In genomic region chr5:108093186-108093585, GRCh38 we compare ENCODE assay signal across 8 cellular contexts.
DNase-seq lines count a peak whose midpoint lies in the region; ATAC-seq, FAIRE-seq and TF ChIP-seq lines count a peak whose summit lies in the region.

No MANE protein-coding gene starts in this region.

- no peaks in the 10 kb centered on the region for H4K20me1 ChIP-seq in MM.1S (ENCODE audit: insufficient read depth, low read length)

- FAIRE-seq in GM12891 (lab: Jason Lieb, UNC), result no peak

- TF ChIP-seq POLR2A in GM12891 (IDR thresholded peaks at IDR 0.05; ENCODE audit: low read depth, low read length), result no peak

- no peaks in the 10 kb centered on the region for H3K79me2 ChIP-seq in MM.1S (ENCODE audit: low read length)

- peak; percentile 53 for TF ChIP-seq CTCF in cardiac muscle cell (IDR thresholded peaks at IDR 0.05; ENCODE audit: low read depth, low read length)
- TF ChIP-seq CTCF in MM.1S (IDR thresholded peaks at IDR 0.05; ENCODE audit: low read length), result peak; percentile 4; the same call in 1 of the 2 replicates
- TF ChIP-seq CTCF in endothelial cell (IDR thresholded peaks at IDR 0.05; ENCODE audit: unreplicated experiment), result peak; percentile 65
- peak; percentile 76 for TF ChIP-seq CTCF in type B pancreatic cell (conservative IDR thresholded peaks at IDR 0.05)

- H2AFZ ChIP-seq in MM.1S (ENCODE audit: low read length), result no peak overlapping the region

- DNase-seq in cardiac muscle cell (ENCODE audit: low read depth in 1 of 2, low spot score in 1 of 2), result peak; percentile 24 to 34
- no peak for DNase-seq in Right ventricle myocardium superior
- DNase-seq in MM.1S, result no peak
- DNase-seq in endothelial cell (ENCODE audit: low spot score), result no peak
- no peak for DNase-seq in type B pancreatic cell (ENCODE audit: extremely low spot score, unreplicated experiment)
- DNase-seq in stimulated activated CD4-positive, alpha-beta T cell treated with anti-CD3 and anti-CD28 coated beads, Interleukin-4, amount 100 ng/mL, for 1 hour, result no peak
- DNase-seq in NCI-H1092 (lab: John Stamatoyannopoulos, UW), result no peak
- DNase-seq in GM12891 (ENCODE audit: insufficient read length, low spot score), result no peak

- H3K4me3 Mint-ChIP-seq in endothelial cell (ENCODE audit: unreplicated experiment), result no peak overlapping the region
- no peak overlapping the region for H3K4me3 Mint-ChIP-seq in type B pancreatic cell

- H3K9me2 ChIP-seq in MM.1S (replicated peaks; ENCODE audit: insufficient read depth, low read length), result no peaks in the 10 kb centered on the region

- intact Hi-C loops in Right ventricle myocardium superior (cut with DNase I), result no loop called here

- H3K27me3 Mint-ChIP-seq in endothelial cell (ENCODE audit: unreplicated experiment) (peaks cover 3% of the 10 kb centered on the region), type B pancreatic cell (no peaks in the 10 kb centered on the region)

- H3K9me3 ChIP-seq in cardiac muscle cell (ENCODE audit: low read depth) (no peaks in the 10 kb centered on the region), MM.1S (replicated peaks; ENCODE audit: insufficient read depth, low read length) (no peaks in the 10 kb centered on the region)

- no peaks in the 10 kb centered on the region for H3K27me3 ChIP-seq in cardiac muscle cell
- no peaks in the 10 kb centered on the region for H3K27me3 ChIP-seq in MM.1S (replicated peaks; ENCODE audit: insufficient read depth, low read length)

- no peak overlapping the region for H3K4me2 ChIP-seq in MM.1S (ENCODE audit: low read depth, low read length)

- H3K36me3 ChIP-seq in cardiac muscle cell, result no peaks in the 10 kb centered on the region
- no peaks in the 10 kb centered on the region for H3K36me3 ChIP-seq in MM.1S (replicated peaks; ENCODE audit: insufficient read depth, low read length)

- no peak overlapping the region for H3K27ac ChIP-seq in cardiac muscle cell
- H3K27ac ChIP-seq in MM.1S (ENCODE audit: low read length), result no peak overlapping the region

- H3K4me1 ChIP-seq in cardiac muscle cell (ENCODE audit: low read depth) (no peaks in the 10 kb centered on the region), MM.1S (ENCODE audit: low read length) (no peaks in the 10 kb centered on the region)

- H3K9me3 Mint-ChIP-seq in endothelial cell (ENCODE audit: unreplicated experiment) (no peaks in the 10 kb centered on the region), type B pancreatic cell (no peaks in the 10 kb centered on the region)

- H3K4me1 Mint-ChIP-seq in endothelial cell (ENCODE audit: unreplicated experiment), result no peaks in the 10 kb centered on the region
- no peaks in the 10 kb centered on the region for H3K4me1 Mint-ChIP-seq in type B pancreatic cell (ENCODE audit: unreplicated experiment)

- no peak overlapping the region for H3K9ac ChIP-seq in MM.1S (ENCODE audit: low read length)

- no peak for ATAC-seq in Right ventricle myocardium superior (ENCODE audit: poor library complexity)

- no peaks in the 10 kb centered on the region for H3F3A ChIP-seq in MM.1S (ENCODE audit: insufficient read depth, low read length)

- H3K27ac Mint-ChIP-seq in endothelial cell (ENCODE audit: unreplicated experiment) (no peak overlapping the region), type B pancreatic cell (no peak overlapping the region)

- H3K4me3 ChIP-seq in cardiac muscle cell (no peak overlapping the region), MM.1S (ENCODE audit: low read length) (no peak overlapping the region)

- H3K36me3 Mint-ChIP-seq in endothelial cell (ENCODE audit: low read depth, unreplicated experiment) (no peaks in the 10 kb centered on the region), type B pancreatic cell (no peaks in the 10 kb centered on the region)

TF ChIP-seq in GM12891, 5 proteins besides CTCF, POLR2A, EP300 and RAD21:
- TF ChIP-seq TAF1 (IDR thresholded peaks at IDR 0.05; ENCODE audit: low read depth, low read length), result no peak
- no peak for TF ChIP-seq POLR2AphosphoS5 (IDR thresholded peaks at IDR 0.05; ENCODE audit: low read depth, low read length)
- no peak for TF ChIP-seq SPI1 (IDR thresholded peaks at IDR 0.05; ENCODE audit: low read depth, low read length)
- TF ChIP-seq POU2F2 (IDR thresholded peaks at IDR 0.05; ENCODE audit: low read depth, low read length), result no peak
- TF ChIP-seq PAX5 (IDR thresholded peaks at IDR 0.05; ENCODE audit: insufficient read depth, low read length, severe bottlenecking), result no peak
TF ChIP-seq in GM12891: peak in this region for 0.

Comparison
In these comparisons a context has a peak if more than half of its experiments do, and no peak if none do; other contexts are left out.
1. DNase-seq: peak in cardiac muscle cell (2 of 2); none in Right ventricle myocardium superior (single experiment), MM.1S (single experiment), endothelial cell (single experiment), type B pancreatic cell (single experiment), stimulated activated CD4-positive, alpha-beta T cell treated with anti-CD3 and anti-CD28 coated beads, Interleukin-4, amount 100 ng/mL, for 1 hour (single experiment), NCI-H1092 (single experiment) and GM12891 (single experiment).
2. CTCF ChIP-seq: peak in every context shown above with its lines; median percentile 76 in type B pancreatic cell; 65 in endothelial cell; 53 in cardiac muscle cell; 4 in MM.1S.